Comparison of ENCODE assay signal across 12 cellular contexts in genomic region chr2:199811360-199811759, GRCh38.
"Had no signal": no experiment of that assay in that cellular context is flagged by ENCODE, and none has a peak within 500 bp of the region (broad histone marks: within the 10 kb centered on the region; RNA-seq: fewer than 3 reads in every experiment).

No MANE protein-coding gene starts in this region.

- H3K36me3 ChIP-seq: esophagus squamous epithelium, gastroesophageal sphincter, neural progenitor cell, thyroid gland had no signal

- DNase-seq: activated CD4-positive, alpha-beta T cell treated with anti-CD3 and anti-CD28 coated beads, Interleukin-2, amount 50 U/mL, for 4 hours; activated effector memory CD4-positive, alpha-beta T cell treated with Interleukin-2 at 50 U/mL for 16 hours; activated T-cell treated with anti-CD3 and anti-CD28 coated beads, Interleukin-2, amount 50 U/mL, for 24 hours; amygdala; dorsolateral prefrontal cortex; esophagus squamous epithelium; small intestine; T-helper 17 cell; thyroid gland had no signal

- H3K4me1 ChIP-seq: esophagus squamous epithelium, neural progenitor cell, parathyroid adenoma had no signal

- H3K27ac ChIP-seq: dorsolateral prefrontal cortex, esophagus squamous epithelium, gastroesophageal sphincter, neural progenitor cell, parathyroid adenoma, thyroid gland had no signal

- H3K4me3 ChIP-seq: dorsolateral prefrontal cortex, esophagus squamous epithelium, gastroesophageal sphincter, neural progenitor cell, thyroid gland had no signal

- H3K79me2 ChIP-seq: parathyroid adenoma had no signal

- H3K27me3 ChIP-seq: dorsolateral prefrontal cortex, esophagus squamous epithelium, gastroesophageal sphincter, neural progenitor cell, thyroid gland had no signal

- H2AFZ ChIP-seq: neural progenitor cell, parathyroid adenoma had no signal
